In the genomic region with DNA sequence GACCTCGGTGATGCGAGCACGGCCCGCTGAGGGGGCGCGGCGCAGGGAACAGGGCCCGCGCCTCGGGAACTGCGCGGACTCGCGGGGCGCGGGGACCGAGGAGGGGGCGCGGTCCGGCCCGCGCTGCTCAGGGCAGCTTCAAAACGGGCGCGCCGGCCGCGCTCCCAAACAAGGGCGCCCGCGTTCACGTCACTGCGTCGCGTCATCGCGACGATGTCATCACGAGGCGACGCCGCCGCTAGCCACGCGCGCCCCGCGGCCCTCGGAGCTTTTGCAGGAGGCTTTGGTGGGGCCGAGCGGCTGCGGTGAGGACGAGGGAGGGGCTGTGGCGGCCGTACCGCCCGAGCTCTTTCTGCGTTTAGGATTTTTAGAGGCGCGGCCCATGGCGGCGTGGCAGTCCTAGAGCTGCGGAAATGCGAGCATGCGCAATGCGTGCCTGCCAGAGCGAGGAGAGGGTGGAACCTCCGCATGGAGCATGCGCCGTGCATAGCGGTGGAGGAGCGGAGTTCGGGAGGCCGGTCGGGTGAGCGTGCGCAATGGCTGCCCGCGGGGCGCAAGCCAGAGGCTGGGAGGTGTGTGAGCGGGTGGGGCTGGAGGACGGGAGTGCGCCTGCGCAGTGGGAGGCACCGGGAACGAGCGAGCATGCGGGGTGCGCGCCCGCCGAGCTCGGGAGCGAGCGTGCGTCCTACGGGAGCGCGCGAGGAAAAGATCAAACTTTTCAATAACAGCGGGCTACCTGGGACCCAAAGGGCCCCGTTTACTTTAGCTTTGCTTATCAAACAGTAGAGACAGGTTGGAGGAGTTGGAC, we compare ENCODE assay signal across 7 cellular contexts.
DNase-seq lines count a peak whose midpoint lies in the region; ATAC-seq and TF ChIP-seq lines count a peak whose summit lies in the region.

A gene with protein sequence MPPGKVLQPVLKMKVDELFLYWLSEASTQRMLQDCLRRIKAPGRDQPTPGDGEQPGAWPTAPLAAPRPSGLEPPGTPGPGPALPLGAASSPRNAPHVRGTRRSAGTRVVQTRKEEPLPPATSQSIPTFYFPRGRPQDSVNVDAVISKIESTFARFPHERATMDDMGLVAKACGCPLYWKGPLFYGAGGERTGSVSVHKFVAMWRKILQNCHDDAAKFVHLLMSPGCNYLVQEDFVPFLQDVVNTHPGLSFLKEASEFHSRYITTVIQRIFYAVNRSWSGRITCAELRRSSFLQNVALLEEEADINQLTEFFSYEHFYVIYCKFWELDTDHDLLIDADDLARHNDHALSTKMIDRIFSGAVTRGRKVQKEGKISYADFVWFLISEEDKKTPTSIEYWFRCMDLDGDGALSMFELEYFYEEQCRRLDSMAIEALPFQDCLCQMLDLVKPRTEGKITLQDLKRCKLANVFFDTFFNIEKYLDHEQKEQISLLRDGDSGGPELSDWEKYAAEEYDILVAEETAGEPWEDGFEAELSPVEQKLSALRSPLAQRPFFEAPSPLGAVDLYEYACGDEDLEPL (minus strand): TSS at position 140 of the 808 bp plus-strand sequence. CDS start 216 bp downstream, outside the sequence.

- DNase-seq in T-helper 9 cell (peak; percentile 96), cerebellar cortex (ENCODE audit: low spot score) (peak; percentile 97), kidney tubule cell (ENCODE audit: low spot score) (peak; percentile 98)
- peak; percentile 99 for DNase-seq in stimulated activated CD4-positive, alpha-beta T cell treated with anti-CD3 and anti-CD28 coated beads, Interleukin-1b, Interleukin-23, amount 100 ng/mL, for 48 hours
- DNase-seq in effector CD8-positive, alpha-beta T cell (lab: John Stamatoyannopoulos, UW) = no peak

- in situ Hi-C loops in GM18951 (cut with MboI; ENCODE audit: low sequenced_read_pairs, unreplicated experiment) = no loop called here

- ATAC-seq in HG03159 (IDR thresholded peaks at IDR 0.05; ENCODE audit: unreplicated experiment) = peak; percentile 94

- peak; percentile 87 for TF ChIP-seq POLR2A in GM18951 (IDR thresholded peaks at IDR 0.05; ENCODE audit: extremely low read depth, insufficient read depth, insufficient read length)
